1 cellular context compared by ENCODE assay signal in the genomic region with DNA sequence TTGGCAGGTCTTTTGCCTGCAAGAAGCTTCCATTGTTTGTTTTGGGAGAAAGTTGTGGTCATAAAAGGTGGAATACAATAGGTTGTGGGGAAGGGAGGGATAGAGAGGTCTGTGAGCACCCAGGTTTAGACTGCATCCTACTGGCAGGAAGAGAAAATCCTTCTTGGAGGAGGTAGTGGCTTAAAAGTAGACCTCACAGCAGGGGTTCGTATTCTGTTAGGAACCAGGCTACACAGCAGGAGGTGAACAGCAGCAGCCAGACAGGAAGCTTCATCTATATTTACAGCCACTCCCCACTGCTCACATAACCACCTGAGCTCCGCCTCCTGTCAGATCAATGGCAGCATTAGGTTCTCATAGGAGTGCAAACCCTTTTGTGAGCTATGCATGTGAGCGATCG.
TF ChIP-seq lines count a peak whose summit lies in the region.

No MANE protein-coding gene starts in this region.

TF ChIP-seq in WTC11, 78 proteins besides CTCF, POLR2A, EP300 and RAD21 (continued from another document):
- TF ChIP-seq ZNF219 (CRISPR knock-in tag; IDR thresholded peaks at IDR 0.05; ENCODE audit: borderline replicate concordance), result no peak
- TF ChIP-seq ZNF232 (CRISPR knock-in tag; IDR thresholded peaks at IDR 0.05), result no peak
- TF ChIP-seq NFYB (CRISPR knock-in tag; conservative IDR thresholded peaks at IDR 0.05; ENCODE audit: low read depth), result no peak
- TF ChIP-seq, protein P1, sequence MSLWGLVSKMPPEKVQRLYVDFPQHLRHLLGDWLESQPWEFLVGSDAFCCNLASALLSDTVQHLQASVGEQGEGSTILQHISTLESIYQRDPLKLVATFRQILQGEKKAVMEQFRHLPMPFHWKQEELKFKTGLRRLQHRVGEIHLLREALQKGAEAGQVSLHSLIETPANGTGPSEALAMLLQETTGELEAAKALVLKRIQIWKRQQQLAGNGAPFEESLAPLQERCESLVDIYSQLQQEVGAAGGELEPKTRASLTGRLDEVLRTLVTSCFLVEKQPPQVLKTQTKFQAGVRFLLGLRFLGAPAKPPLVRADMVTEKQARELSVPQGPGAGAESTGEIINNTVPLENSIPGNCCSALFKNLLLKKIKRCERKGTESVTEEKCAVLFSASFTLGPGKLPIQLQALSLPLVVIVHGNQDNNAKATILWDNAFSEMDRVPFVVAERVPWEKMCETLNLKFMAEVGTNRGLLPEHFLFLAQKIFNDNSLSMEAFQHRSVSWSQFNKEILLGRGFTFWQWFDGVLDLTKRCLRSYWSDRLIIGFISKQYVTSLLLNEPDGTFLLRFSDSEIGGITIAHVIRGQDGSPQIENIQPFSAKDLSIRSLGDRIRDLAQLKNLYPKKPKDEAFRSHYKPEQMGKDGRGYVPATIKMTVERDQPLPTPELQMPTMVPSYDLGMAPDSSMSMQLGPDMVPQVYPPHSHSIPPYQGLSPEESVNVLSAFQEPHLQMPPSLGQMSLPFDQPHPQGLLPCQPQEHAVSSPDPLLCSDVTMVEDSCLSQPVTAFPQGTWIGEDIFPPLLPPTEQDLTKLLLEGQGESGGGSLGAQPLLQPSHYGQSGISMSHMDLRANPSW (CRISPR knock-in tag; conservative IDR thresholded peaks at IDR 0.05; ENCODE audit: low read depth), result no peak
- TF ChIP-seq FOXK1 (CRISPR knock-in tag; IDR thresholded peaks at IDR 0.05), result no peak
- no peak for TF ChIP-seq NR2C2 (CRISPR knock-in tag; IDR thresholded peaks at IDR 0.05)
- no peak for TF ChIP-seq ZNF138 (CRISPR knock-in tag; conservative IDR thresholded peaks at IDR 0.05)
